ENCODE assay signal across 9 cellular contexts in genomic region chr11:48172818-48173609, GRCh38. TPM values are rescaled to one million over a fixed set of nuclear protein-coding genes. Genes with fewer than 3 reads are reported as not detected.
A peak's percentile ranks its signal among the peaks of the same experiment; 100 is the strongest.
DNase-seq lines count a peak whose midpoint lies in the region; ATAC-seq and TF ChIP-seq lines count a peak whose summit lies in the region.
"Had no signal": no experiment of that assay in that cellular context is flagged by ENCODE, and none has a peak within 500 bp of the region (broad histone marks: within the 10 kb centered on the region; RNA-seq: fewer than 3 reads in every experiment).

No MANE protein-coding gene starts in this region.

- DNase-seq in A673 (ENCODE audit: low spot score) = peak; percentile 88
- DNase-seq in GM13976 (ENCODE audit: low spot score) = peak; percentile 73
- DNase-seq in NCI-H460 (ENCODE audit: extremely low read depth, low read depth) = peak; percentile 51
- DNase-seq in activated CD4-positive, alpha-beta memory T cell treated with anti-CD3 and anti-CD28 coated beads, Interleukin-2, amount 10 ng/mL, durations not matched to agents 7 days and 5 days = peak; percentile 70
- DNase-seq in effector memory CD4-positive, alpha-beta T cell = peak; percentile 13 to 39 (median 17)
- peak; percentile 27 to 74 for DNase-seq in mesothelial cell of epicardium (ENCODE audit: low spot score in 2 of 2, unreplicated experiment in 2 of 2)
- DNase-seq in stimulated activated CD8-positive, alpha-beta memory T cell treated with anti-CD3 and anti-CD28 coated beads, Interleukin-4, amount 100 ng/mL, for 24 hours (ENCODE audit: low read depth) = peak; percentile 33

- POLR2A ChIA-PET in A673 (lab: Charles Lee; ENCODE audit: low non-redundant PET) = interaction anchor here (0.7 kb wide), 1 partner anchor 10 kb away, joined by 3 read pairs; no protein-coding TSS in a partner anchor
- POLR2A ChIA-PET in activated CD4-positive, alpha-beta memory T cell treated with anti-CD3 and anti-CD28 coated beads, Interleukin-2, amount 10 ng/mL, durations not matched to agents 7 days and 5 days (lab: Charles Lee) = no interaction called here

- no peak overlapping the region for H3K4me3 Mint-ChIP-seq in activated CD4-positive, alpha-beta memory T cell treated with anti-CD3 and anti-CD28 coated beads, Interleukin-2, amount 10 ng/mL, durations not matched to agents 7 days and 5 days
- peak overlapping the region; percentile 42 for H3K4me3 Mint-ChIP-seq in mesothelial cell of epicardium

- no peaks in the 10 kb centered on the region for H3K27me3 Mint-ChIP-seq in activated CD4-positive, alpha-beta memory T cell treated with anti-CD3 and anti-CD28 coated beads, Interleukin-2, amount 10 ng/mL, durations not matched to agents 7 days and 5 days
- H3K27me3 Mint-ChIP-seq in mesothelial cell of epicardium (ENCODE audit: low read depth) = no peaks in the 10 kb centered on the region

- no peak overlapping the region for H3K27ac Mint-ChIP-seq in activated CD4-positive, alpha-beta memory T cell treated with anti-CD3 and anti-CD28 coated beads, Interleukin-2, amount 10 ng/mL, durations not matched to agents 7 days and 5 days
- H3K27ac Mint-ChIP-seq in mesothelial cell of epicardium = no peak overlapping the region

- BruUV-seq in A673 (replicated peaks; lab: Mats Ljungman, UMichigan) = no TSS peak

- in situ Hi-C loops in GM13976 (cut with MboI; ENCODE audit: low sequenced_read_pairs, unreplicated experiment) = no loop called here

- peaks cover 31% of the 10 kb centered on the region for H3K4me1 Mint-ChIP-seq in activated CD4-positive, alpha-beta memory T cell treated with anti-CD3 and anti-CD28 coated beads, Interleukin-2, amount 10 ng/mL, durations not matched to agents 7 days and 5 days
- H3K4me1 Mint-ChIP-seq in mesothelial cell of epicardium = peaks cover 13% of the 10 kb centered on the region

- H3K9me3 ChIP-seq in A673 (ENCODE audit: low read depth, low read length, poor library complexity, severe bottlenecking) = no peaks in the 10 kb centered on the region
- H3K9me3 ChIP-seq in effector memory CD4-positive, alpha-beta T cell (ENCODE audit: control insufficient read depth, low read length) = no peaks in the 10 kb centered on the region

- TF ChIP-seq CTCF in A673 (conservative IDR thresholded peaks at IDR 0.05; ENCODE audit: low read depth, low read length) = peak; percentile 100
- TF ChIP-seq CTCF in GM13976 (IDR thresholded peaks at IDR 0.05; ENCODE audit: borderline replicate concordance, control extremely low read depth, extremely low read depth, insufficient read depth, missing control alignments) = peak; percentile 82
- peak; percentile 76 for TF ChIP-seq CTCF in mesothelial cell of epicardium (IDR thresholded peaks at IDR 0.05; ENCODE audit: unreplicated experiment)

- peak; percentile 59 for ATAC-seq in HG03025 (IDR thresholded peaks at IDR 0.05; ENCODE audit: low FRiP score, unreplicated experiment)

- H3K27me3 ChIP-seq in A673 (replicated peaks; ENCODE audit: insufficient read depth, low read depth, low read length, poor library complexity) = no peaks in the 10 kb centered on the region
- no peaks in the 10 kb centered on the region for H3K27me3 ChIP-seq in effector memory CD4-positive, alpha-beta T cell (replicated peaks; ENCODE audit: control insufficient read depth, insufficient read depth, low read length, poor library complexity, severe bottlenecking)

- CTCF ChIA-PET in A673 (lab: Charles Lee) = interaction anchor here (0.6 to 0.9 kb wide), 2 partner anchors 42 to 1822 kb away, joined by 3 read pairs; no protein-coding TSS in a partner anchor
- CTCF ChIA-PET in activated CD4-positive, alpha-beta memory T cell treated with anti-CD3 and anti-CD28 coated beads, Interleukin-2, amount 10 ng/mL, durations not matched to agents 7 days and 5 days (lab: Charles Lee) = interaction anchor here (0.5 to 2.4 kb wide), 10 partner anchors 9 to 1010 kb away, joined by 3 to 16 read pairs (median 3); partner anchors contain the start of gene OR4S1

- H3K27ac ChIP-seq in A673 (ENCODE audit: low read depth, low read length, poor library complexity, severe bottlenecking) = no peak overlapping the region
- no peak overlapping the region for H3K27ac ChIP-seq in effector memory CD4-positive, alpha-beta T cell (ENCODE audit: insufficient read depth, low read length, poor library complexity, severe bottlenecking)

- H3K9me3 Mint-ChIP-seq in activated CD4-positive, alpha-beta memory T cell treated with anti-CD3 and anti-CD28 coated beads, Interleukin-2, amount 10 ng/mL, durations not matched to agents 7 days and 5 days = no peaks in the 10 kb centered on the region
- no peaks in the 10 kb centered on the region for H3K9me3 Mint-ChIP-seq in mesothelial cell of epicardium

- peak overlapping the region; percentile 0 for H3K4me3 ChIP-seq in A673 (ENCODE audit: low read depth, low read length, poor library complexity, severe bottlenecking)
- H3K4me3 ChIP-seq in effector memory CD4-positive, alpha-beta T cell (ENCODE audit: insufficient read depth, low read depth, low read length, poor library complexity, severe bottlenecking) = no peak overlapping the region

- H3K4me1 ChIP-seq in A673 (ENCODE audit: insufficient read depth, low read length, poor library complexity, severe bottlenecking) = no peaks in the 10 kb centered on the region
- no peaks in the 10 kb centered on the region for H3K4me1 ChIP-seq in effector memory CD4-positive, alpha-beta T cell (ENCODE audit: control insufficient read depth, insufficient read depth, low read length, poor library complexity, severe bottlenecking)

- H3K36me3 ChIP-seq in A673 (ENCODE audit: insufficient read depth, low read length, poor library complexity, severe bottlenecking) = no peaks in the 10 kb centered on the region
- no peaks in the 10 kb centered on the region for H3K36me3 ChIP-seq in effector memory CD4-positive, alpha-beta T cell (ENCODE audit: control insufficient read depth, insufficient read depth, low read length)

- peaks cover 14% of the 10 kb centered on the region for H3K36me3 Mint-ChIP-seq in activated CD4-positive, alpha-beta memory T cell treated with anti-CD3 and anti-CD28 coated beads, Interleukin-2, amount 10 ng/mL, durations not matched to agents 7 days and 5 days (ENCODE audit: low read depth)
- H3K36me3 Mint-ChIP-seq in mesothelial cell of epicardium = peaks cover 3% of the 10 kb centered on the region

- intact Hi-C loops in A673 (cut with micrococcal nuclease; ENCODE audit: unreplicated experiment) = loop anchor here (2.0 to 10.0 kb wide), 8 partner anchors 134 to 1824 kb away; partner anchors contain the start of gene OR4S1

RNA-seq across cellular contexts. Expression of gene OR4B1, which starts 43.6 kb away (rescaled TPM):
- not detected in 2 replicates for total RNA-seq in A673 (2021)
- total RNA-seq in NCI-H460 (2014; rRNA removed; shearing (Covaris generic)) = not detected in 2 replicates
- polyA plus RNA-seq in NCI-H460 (2014; cell fraction: nucleus; rRNA removed) = not detected in 2 replicates
- total RNA-seq in activated CD4-positive, alpha-beta memory T cell treated with anti-CD3 and anti-CD28 coated beads, Interleukin-2, amount 10 ng/mL, durations not matched to agents 7 days and 5 days = not detected
- not detected in 3 replicates for total RNA-seq in mesothelial cell of epicardium
- total RNA-seq: temporal lobe had no signal

Comparison
In these comparisons a context has a peak if more than half of its experiments do, and no peak if none do; other contexts are left out.
1. DNase-seq: peak in every context shown above with its lines; median percentile 88 in A673; 73 in GM13976; 70 in activated CD4-positive, alpha-beta memory T cell treated with anti-CD3 and anti-CD28 coated beads, Interleukin-2, amount 10 ng/mL, durations not matched to agents 7 days and 5 days; 51 in NCI-H460; 50 in mesothelial cell of epicardium; 33 in stimulated activated CD8-positive, alpha-beta memory T cell treated with anti-CD3 and anti-CD28 coated beads, Interleukin-4, amount 100 ng/mL, for 24 hours; 17 in effector memory CD4-positive, alpha-beta T cell.